24 cellular contexts compared by ENCODE assay signal in genomic region chr16:7714775-7715174, GRCh38.
"Had no signal": no experiment of that assay in that cellular context is flagged by ENCODE, and none has a peak within 500 bp of the region (broad histone marks: within the 10 kb centered on the region; RNA-seq: fewer than 3 reads in every experiment).

No MANE protein-coding gene starts in this region.

- H3K36me3 Mint-ChIP-seq: IgD-negative memory B cell had no signal

- ATAC-seq: K562 had no signal

- H3K27me3 ChIP-seq: SJSA1 had no signal

- H3K27ac Mint-ChIP-seq: IgD-negative memory B cell had no signal

- H3K4me1 ChIP-seq: SJSA1 had no signal

- H3K4me3 Mint-ChIP-seq: IgD-negative memory B cell had no signal

- DNase-seq: Kasumi-1, MM.1S, NCI-H1092 treated with DMSO at 0.1 percent for 48 hours, NCI-H1436, NCI-H187, NCI-H2029, NCI-H2081 treated with DMSO at 0.1 percent for 48 hours, NCI-H2171, NCI-H226, NCI-H446, NCI-H510A, NCI-H524 treated with DMSO at 0.1 percent for 48 hours, NCI-H69, NCI-H774, Right ventricle myocardium superior, RPMI8226, SIG-M5, SW 1271 had no signal

- H3K27me3 Mint-ChIP-seq: IgD-negative memory B cell had no signal

- H3K4me3 ChIP-seq: K562, SJSA1, SK-N-MC had no signal

- H3K27ac ChIP-seq: HL-60, KMS-11, SJSA1, SK-N-MC had no signal

- H3K4me1 Mint-ChIP-seq: IgD-negative memory B cell had no signal

- H3K36me3 ChIP-seq: SJSA1 had no signal
